ENCODE assay signal across 8 cellular contexts in genomic region chr5:95664204-95664786, GRCh38. TPM values are rescaled to one million over a fixed set of nuclear protein-coding genes. Genes with fewer than 3 reads are reported as not detected.
A peak's percentile ranks its signal among the peaks of the same experiment; 100 is the strongest.
DNase-seq lines count a peak whose midpoint lies in the region; ATAC-seq, FAIRE-seq and TF ChIP-seq lines count a peak whose summit lies in the region.

No MANE protein-coding gene starts in this region.

- CTCF ChIA-PET in Panc1 (lab: Charles Lee), result interaction anchor here (0.6 to 1.2 kb wide), 6 partner anchors 66 to 564 kb away, joined by 3 to 4 read pairs (median 3); partner anchors contain the start of gene RHOBTB3

- peak; percentile 56 for DNase-seq in Ammon's horn (ENCODE audit: low spot score)
- no peak for DNase-seq in Panc1 (ENCODE audit: low read depth, low spot score)
- DNase-seq in cerebellar cortex (ENCODE audit: low spot score), result peak; percentile 55
- peak; percentile 82 for DNase-seq in medulla oblongata (ENCODE audit: extremely low spot score)
- peak; percentile 18 for DNase-seq in urothelium cell line (ENCODE audit: low spot score)
- no peak for DNase-seq in lower leg skin (ENCODE audit: low spot score in 2 of 2)

- TF ChIP-seq CTCF in GM12874 (IDR thresholded peaks at IDR 0.05; ENCODE audit: insufficient read depth, low read depth, low read length), result peak; percentile 50; the same call in 1 of the 2 replicates
- peak; percentile 82 for TF ChIP-seq CTCF in Panc1 (IDR thresholded peaks at IDR 0.05)
- peak in 1 of 3 donors; percentile 32 for TF ChIP-seq CTCF in lower leg skin (IDR thresholded peaks at IDR 0.05)

- POLR2A ChIA-PET in Panc1 (lab: Charles Lee), result no interaction called here

- in situ Hi-C loops in Panc1 (cut with HindIII; ENCODE audit: low pct_unique_long_range_greater_than_20kb, low sequenced_read_pairs), result no loop called here

- ATAC-seq in Panc1, result peak; percentile 60; the same call in 1 of the 2 replicates
- no peak for ATAC-seq in HG02678 (IDR thresholded peaks at IDR 0.05; ENCODE audit: unreplicated experiment)

- 9% methylated on average over 3 of the region's 3 CpGs for WGBS in lower leg skin, 2 donors

- no peak for TF ChIP-seq POLR2A in lower leg skin (IDR thresholded peaks at IDR 0.05)

- intact Hi-C loops in Panc1 (cut with micrococcal nuclease; ENCODE audit: unreplicated experiment), result loop anchor here (5.0 kb wide), 1 partner anchor 68 kb away; the partner anchor contains the start of gene RHOBTB3
- intact Hi-C loops in lower leg skin (cut with DNase I; ENCODE audit: low total_unique reads), result no loop called here

- no peaks in the 10 kb centered on the region for H3K9me3 ChIP-seq in Panc1 (ENCODE audit: control insufficient read depth, insufficient read depth, low read depth, low read length)

- FAIRE-seq in urothelium cell line (lab: Jason Lieb, UNC), result no peak

- peaks cover 7% of the 10 kb centered on the region for H3K4me1 ChIP-seq in Panc1 (ENCODE audit: control insufficient read depth, insufficient read depth, low read length)

- H3K27me3 ChIP-seq in Panc1 (ENCODE audit: control insufficient read depth, insufficient read depth, low read length), result no peaks in the 10 kb centered on the region

- peak overlapping the region; percentile 78 for H3K27ac ChIP-seq in Panc1 (ENCODE audit: low read length)

- H3K4me3 ChIP-seq in Panc1 (ENCODE audit: low read depth in 2 of 2, low read length in 2 of 2) (no peak overlapping the region), lower leg skin (ENCODE audit: low read depth, poor library complexity, severe bottlenecking) (no peak overlapping the region)

- no peaks in the 10 kb centered on the region for H3K36me3 ChIP-seq in Panc1 (ENCODE audit: control insufficient read depth, insufficient read depth, low read length)

- BruUV-seq in Panc1 (replicated peaks; lab: Mats Ljungman, UMichigan), result no TSS peak

RNA-seq across cellular contexts. Expression of gene RFESD, which starts 17.7 kb away (rescaled TPM):
- total RNA-seq in Panc1 (2021; ENCODE audit: unreplicated experiment) (2.2 TPM), lower leg skin (1 to 10 TPM; 2.4 to 9.8 (median 6.2) TPM)
- 1.2 TPM for polyA plus RNA-seq in Panc1 (2012; ENCODE audit: insufficient read length)

RNA-seq across cellular contexts. Expression of gene SPATA9, which starts 18.5 kb away (rescaled TPM):
- total RNA-seq in Panc1 (2021; ENCODE audit: unreplicated experiment) (0.15 TPM), lower leg skin (under 1 TPM in 1 of 4 donors, not detected in 3; 0.99 TPM)
- polyA plus RNA-seq in Panc1 (2012; ENCODE audit: insufficient read length), result 0.12 TPM

RNA-seq across cellular contexts. Expression of gene GPR150, which starts 44.4 kb away (rescaled TPM):
- 0.54 TPM for total RNA-seq in Panc1 (2021; ENCODE audit: unreplicated experiment)
- polyA plus RNA-seq in Panc1 (2012; ENCODE audit: insufficient read length), result 0.57 TPM
- total RNA-seq in lower leg skin, result 1 to 10 TPM in 1 of 4 donors, under 1 TPM in 3; 0.25 to 1.6 (median 0.56) TPM

Comparison
In these comparisons a context has a peak if more than half of its experiments do, and no peak if none do; other contexts are left out.
1. DNase-seq: peak in Ammon's horn (single experiment), cerebellar cortex (single experiment), medulla oblongata (single experiment) and urothelium cell line (single experiment); none in Panc1 (single experiment) and lower leg skin (0 of 2).